Comparison of ENCODE assay signal across 26 cellular contexts in genomic region chr1:24967555-24967954, GRCh38. TPM values are rescaled to one million over a fixed set of nuclear protein-coding genes. Genes with fewer than 3 reads are reported as not detected.
DNase-seq lines count a peak whose midpoint lies in the region; ATAC-seq, FAIRE-seq and TF ChIP-seq lines count a peak whose summit lies in the region.
"Had no signal": no experiment of that assay in that cellular context is flagged by ENCODE, and none has a peak within 500 bp of the region (broad histone marks: within the 10 kb centered on the region; RNA-seq: fewer than 3 reads in every experiment).

No MANE protein-coding gene starts in this region.

- no peaks in the 10 kb centered on the region for H3K9me3 Mint-ChIP-seq in activated naive CD4-positive, alpha-beta T cell treated with anti-CD3 and anti-CD28 coated beads for 36 hours
- H3K9me3 Mint-ChIP-seq in activated naive CD4-positive, alpha-beta T cell treated with anti-CD3 and anti-CD28 coated beads, Interleukin-2, amount 50 U/mL, for 72 hours, result no peaks in the 10 kb centered on the region
- H3K9me3 Mint-ChIP-seq in activated CD4-positive, alpha-beta memory T cell treated with anti-CD3 and anti-CD28 coated beads, Interleukin-2, amount 10 ng/mL, durations not matched to agents 7 days and 5 days, result no peaks in the 10 kb centered on the region
- H3K9me3 Mint-ChIP-seq in activated naive CD8-positive, alpha-beta T cell treated with anti-CD3 and anti-CD28 coated beads for 36 hours, result no peaks in the 10 kb centered on the region
- H3K9me3 Mint-ChIP-seq in effector memory CD8-positive, alpha-beta T cell, result no peaks in the 10 kb centered on the region
- H3K9me3 Mint-ChIP-seq: CD8-positive, alpha-beta T cell; H9 had no signal

- H3K9ac ChIP-seq in SK-N-SH, result no peak overlapping the region
- H3K9ac ChIP-seq: BLaER1 treated with 17β-estradiol and CSF1 and Interleukin-3, amounts not matched to agents 10 nM and 100 nM had no signal

- FAIRE-seq in D721Med (lab: Jason Lieb, UNC), result no peak
- FAIRE-seq: A549, GM12878 had no signal

- TF ChIP-seq CTCF in D721Med (IDR thresholded peaks at IDR 0.05; ENCODE audit: insufficient read depth, missing control alignments) (no peak), SK-N-SH (IDR thresholded peaks at IDR 0.05) (no peak)

- no peak overlapping the region for H2AFZ ChIP-seq in SK-N-SH (ENCODE audit: low read depth)

- no peak overlapping the region for H3K4me3 Mint-ChIP-seq in activated naive CD4-positive, alpha-beta T cell treated with anti-CD3 and anti-CD28 coated beads for 36 hours
- no peak overlapping the region for H3K4me3 Mint-ChIP-seq in activated CD4-positive, alpha-beta memory T cell treated with anti-CD3 and anti-CD28 coated beads, Interleukin-2, amount 10 ng/mL, durations not matched to agents 7 days and 5 days
- H3K4me3 Mint-ChIP-seq in activated naive CD8-positive, alpha-beta T cell treated with anti-CD3 and anti-CD28 coated beads for 36 hours, result no peak overlapping the region
- no peak overlapping the region for H3K4me3 Mint-ChIP-seq in effector memory CD8-positive, alpha-beta T cell
- H3K4me3 Mint-ChIP-seq: CD8-positive, alpha-beta T cell; H9 had no signal

- CTCF ChIA-PET in activated naive CD4-positive, alpha-beta T cell treated with anti-CD3 and anti-CD28 coated beads for 36 hours (lab: Charles Lee), result interaction anchor here (0.7 to 2.0 kb wide), 3 partner anchors 14 to 35 kb away, joined by 3 to 6 read pairs (median 6); no protein-coding TSS in a partner anchor
- CTCF ChIA-PET in activated CD4-positive, alpha-beta memory T cell treated with anti-CD3 and anti-CD28 coated beads, Interleukin-2, amount 10 ng/mL, durations not matched to agents 7 days and 5 days (lab: Charles Lee), result interaction anchor here (0.7 to 4.1 kb wide), 7 partner anchors 11 to 71 kb away, joined by 3 to 36 read pairs (median 3); partner anchors contain the start of gene RUNX3
- CTCF ChIA-PET in SK-N-SH (lab: Yijun Ruan, JAX), result interaction anchor here (1.1 kb wide), 1 partner anchor 70 kb away, joined by 3 read pairs; no protein-coding TSS in a partner anchor

- peak overlapping the region; percentile 98 for H3K27ac Mint-ChIP-seq in activated naive CD4-positive, alpha-beta T cell treated with anti-CD3 and anti-CD28 coated beads for 36 hours
- H3K27ac Mint-ChIP-seq in activated naive CD4-positive, alpha-beta T cell treated with anti-CD3 and anti-CD28 coated beads, Interleukin-2, amount 50 U/mL, for 72 hours, result peak overlapping the region in 1 of 2 donors; percentile 95
- peak overlapping the region; percentile 94 for H3K27ac Mint-ChIP-seq in activated CD4-positive, alpha-beta memory T cell treated with anti-CD3 and anti-CD28 coated beads, Interleukin-2, amount 10 ng/mL, durations not matched to agents 7 days and 5 days
- H3K27ac Mint-ChIP-seq in activated naive CD8-positive, alpha-beta T cell treated with anti-CD3 and anti-CD28 coated beads for 36 hours, result peak overlapping the region; percentile 97
- H3K27ac Mint-ChIP-seq in effector memory CD8-positive, alpha-beta T cell, result peak overlapping the region; percentile 97 to 98

- H3K4me2 ChIP-seq in SK-N-SH, result no peak overlapping the region

- no peaks in the 10 kb centered on the region for H3F3A ChIP-seq in SK-N-SH (replicated peaks; ENCODE audit: insufficient read depth)

- 73% methylated on average over 3 of the region's 3 CpGs for WGBS in SK-N-SH (ENCODE audit: low lambda C conversion rate)

- H3K27ac ChIP-seq in SK-N-SH (ENCODE audit: low read depth in 2 of 2, low read length in 1 of 2), result no peak overlapping the region
- H3K27ac ChIP-seq: HL-60 had no signal

- no peak for TF ChIP-seq EP300 in SK-N-SH (IDR thresholded peaks at IDR 0.05; ENCODE audit: borderline replicate concordance in 1 of 2, low read depth in 1 of 2, low read length in 1 of 2)

- H3K4me3 ChIP-seq in SK-N-SH (ENCODE audit: low read depth in 2 of 2, low read length in 1 of 2), result no peak overlapping the region
- H3K4me3 ChIP-seq: A549; BLaER1 treated with 17β-estradiol and CSF1 and Interleukin-3, amounts not matched to agents 10 nM and 100 nM; GM12878; MG63 had no signal

- H3K4me1 ChIP-seq in SK-N-SH (ENCODE audit: control insufficient read depth in 1 of 2, insufficient read depth in 2 of 2, low read depth in 1 of 2, low read length in 1 of 2), result peaks cover 0 to 11% of the 10 kb centered on the region in 2 experiments; a peak in 1 of 4 replicates

- no peak for TF ChIP-seq RAD21 in SK-N-SH (IDR thresholded peaks at IDR 0.05; ENCODE audit: low read length)

- no peaks in the 10 kb centered on the region for H3K36me3 ChIP-seq in SK-N-SH (replicated peaks in 1 of 2; ENCODE audit: control insufficient read depth in 1 of 2, insufficient read depth in 2 of 2, low read length in 1 of 2)
- H3K36me3 ChIP-seq: BLaER1 treated with 17β-estradiol and CSF1 and Interleukin-3, amounts not matched to agents 10 nM and 100 nM; MG63 had no signal

- no peaks in the 10 kb centered on the region for H3K27me3 Mint-ChIP-seq in activated naive CD4-positive, alpha-beta T cell treated with anti-CD3 and anti-CD28 coated beads for 36 hours (ENCODE audit: low read depth)
- no peaks in the 10 kb centered on the region for H3K27me3 Mint-ChIP-seq in activated CD4-positive, alpha-beta memory T cell treated with anti-CD3 and anti-CD28 coated beads, Interleukin-2, amount 10 ng/mL, durations not matched to agents 7 days and 5 days
- H3K27me3 Mint-ChIP-seq in activated naive CD8-positive, alpha-beta T cell treated with anti-CD3 and anti-CD28 coated beads for 36 hours, result no peaks in the 10 kb centered on the region
- no peaks in the 10 kb centered on the region for H3K27me3 Mint-ChIP-seq in effector memory CD8-positive, alpha-beta T cell
- H3K27me3 Mint-ChIP-seq: IgD-negative memory B cell had no signal

- ATAC-seq in activated naive CD4-positive, alpha-beta T cell treated with anti-CD3 and anti-CD28 coated beads, Interleukin-2, amount 50 U/mL, for 72 hours, result no peak
- no peak for ATAC-seq in effector memory CD8-positive, alpha-beta T cell (replicated peaks)
- ATAC-seq: A549; CD8-positive, alpha-beta T cell; GM12878 had no signal

- peaks cover 82% of the 10 kb centered on the region for H3K4me1 Mint-ChIP-seq in activated naive CD4-positive, alpha-beta T cell treated with anti-CD3 and anti-CD28 coated beads for 36 hours (ENCODE audit: low read depth)
- peaks cover 80% of the 10 kb centered on the region for H3K4me1 Mint-ChIP-seq in activated CD4-positive, alpha-beta memory T cell treated with anti-CD3 and anti-CD28 coated beads, Interleukin-2, amount 10 ng/mL, durations not matched to agents 7 days and 5 days
- H3K4me1 Mint-ChIP-seq in activated naive CD8-positive, alpha-beta T cell treated with anti-CD3 and anti-CD28 coated beads for 36 hours, result peaks cover 65% of the 10 kb centered on the region
- peaks cover 51 to 60% of the 10 kb centered on the region in 2 donors for H3K4me1 Mint-ChIP-seq in effector memory CD8-positive, alpha-beta T cell (ENCODE audit: low read depth in 2 of 2)

- POLR2A ChIA-PET in activated CD4-positive, alpha-beta memory T cell treated with anti-CD3 and anti-CD28 coated beads, Interleukin-2, amount 10 ng/mL, durations not matched to agents 7 days and 5 days (lab: Charles Lee), result interaction anchor here (0.7 to 5.9 kb wide), 7 partner anchors 12 to 372 kb away, joined by 3 to 137 read pairs (median 7); no protein-coding TSS in a partner anchor
- POLR2A ChIA-PET in SK-N-SH (lab: Yijun Ruan, JAX), result no interaction called here

- peaks cover 22% of the 10 kb centered on the region for H3K36me3 Mint-ChIP-seq in activated naive CD4-positive, alpha-beta T cell treated with anti-CD3 and anti-CD28 coated beads for 36 hours (ENCODE audit: low read depth)
- peaks cover 24% of the 10 kb centered on the region in 2 donors for H3K36me3 Mint-ChIP-seq in activated naive CD4-positive, alpha-beta T cell treated with anti-CD3 and anti-CD28 coated beads, Interleukin-2, amount 50 U/mL, for 72 hours
- H3K36me3 Mint-ChIP-seq in activated CD4-positive, alpha-beta memory T cell treated with anti-CD3 and anti-CD28 coated beads, Interleukin-2, amount 10 ng/mL, durations not matched to agents 7 days and 5 days (ENCODE audit: low read depth), result peaks cover 27% of the 10 kb centered on the region
- peaks cover 27% of the 10 kb centered on the region for H3K36me3 Mint-ChIP-seq in activated naive CD8-positive, alpha-beta T cell treated with anti-CD3 and anti-CD28 coated beads for 36 hours
- H3K36me3 Mint-ChIP-seq in effector memory CD8-positive, alpha-beta T cell (ENCODE audit: insufficient read depth), result peaks cover 36% of the 10 kb centered on the region
- H3K36me3 Mint-ChIP-seq: CD8-positive, alpha-beta T cell; IgD-negative memory B cell had no signal

- no peaks in the 10 kb centered on the region for H4K20me1 ChIP-seq in SK-N-SH (ENCODE audit: insufficient read depth)
- H4K20me1 ChIP-seq: BLaER1 treated with 17β-estradiol and CSF1 and Interleukin-3, amounts not matched to agents 10 nM and 100 nM had no signal

- intact Hi-C loops in activated naive CD4-positive, alpha-beta T cell treated with anti-CD3 and anti-CD28 coated beads for 36 hours (cut with micrococcal nuclease), result loop anchor here (2.0 to 10.0 kb wide), 3 partner anchors 13 to 483 kb away; partner anchors contain the start of gene SYF2

- no peaks in the 10 kb centered on the region for H3K27me3 ChIP-seq in SK-N-SH (ENCODE audit: insufficient read depth)
- H3K27me3 ChIP-seq: MG63 had no signal

- H3K79me2 ChIP-seq in SK-N-SH (ENCODE audit: insufficient read depth), result no peaks in the 10 kb centered on the region

- H3K9me2 ChIP-seq in SK-N-SH, result no peaks in the 10 kb centered on the region

- H3K9me3 ChIP-seq in SK-N-SH, result no peaks in the 10 kb centered on the region
- H3K9me3 ChIP-seq: A549; BLaER1 treated with 17β-estradiol and CSF1 and Interleukin-3, amounts not matched to agents 10 nM and 100 nM; MG63 had no signal

- DNase-seq in activated naive CD4-positive, alpha-beta T cell treated with anti-CD3 and anti-CD28 coated beads for 36 hours, result no peak
- no peak for DNase-seq in activated naive CD4-positive, alpha-beta T cell treated with anti-CD3 and anti-CD28 coated beads, Interleukin-2, amount 50 U/mL, for 72 hours (ENCODE audit: low spot score in 2 of 2)
- DNase-seq in activated CD4-positive, alpha-beta memory T cell treated with anti-CD3 and anti-CD28 coated beads, Interleukin-2, amount 10 ng/mL, durations not matched to agents 7 days and 5 days, result no peak
- DNase-seq in activated naive CD8-positive, alpha-beta T cell treated with anti-CD3 and anti-CD28 coated beads for 36 hours, result no peak
- no peak for DNase-seq in effector memory CD8-positive, alpha-beta T cell
- DNase-seq in NCI-H187 treated with DMSO at 0.1 percent for 48 hours (lab: John Stamatoyannopoulos, UW) (no peak), D721Med (ENCODE audit: insufficient read length, low spot score) (no peak), SK-N-SH (no peak)
- DNase-seq: Calu3; CD8-positive, alpha-beta T cell; DMS53; EL; H9; Kasumi-1; MG63; NCI-H1048; NCI-H1436 treated with DMSO at 0.1 percent for 48 hours; NCI-H2081; NCI-H510A treated with DMSO at 0.1 percent for 48 hours; RPMI8226; SHP77 treated with DMSO at 0.1 percent for 48 hours had no signal

RNA-seq across cellular contexts. Expression of gene RUNX3, which starts 37.5 kb away (rescaled TPM):
- 10 to 100 TPM; 72.3 to 83.8 TPM for total RNA-seq in activated naive CD4-positive, alpha-beta T cell treated with anti-CD3 and anti-CD28 coated beads for 36 hours
- total RNA-seq in activated naive CD4-positive, alpha-beta T cell treated with anti-CD3 and anti-CD28 coated beads, Interleukin-2, amount 50 U/mL, for 72 hours, result 100 to 1,000 TPM; 119 to 136 TPM
- total RNA-seq in activated CD4-positive, alpha-beta memory T cell treated with anti-CD3 and anti-CD28 coated beads, Interleukin-2, amount 10 ng/mL, durations not matched to agents 7 days and 5 days, result 100 to 1,000 TPM; 177 to 183 TPM
- 100 to 1,000 TPM; 144 TPM for total RNA-seq in activated naive CD8-positive, alpha-beta T cell treated with anti-CD3 and anti-CD28 coated beads for 36 hours
- not detected in 2 replicates for polyA plus RNA-seq in SK-N-SH (2012; rRNA removed)
- polyA plus RNA-seq in SK-N-SH (2012; cell fraction: cytosol; rRNA removed), result not detected in 2 replicates
- not detected in 2 replicates for polyA plus RNA-seq in SK-N-SH (2012; cell fraction: nucleus; rRNA removed)
